In the genomic region with DNA sequence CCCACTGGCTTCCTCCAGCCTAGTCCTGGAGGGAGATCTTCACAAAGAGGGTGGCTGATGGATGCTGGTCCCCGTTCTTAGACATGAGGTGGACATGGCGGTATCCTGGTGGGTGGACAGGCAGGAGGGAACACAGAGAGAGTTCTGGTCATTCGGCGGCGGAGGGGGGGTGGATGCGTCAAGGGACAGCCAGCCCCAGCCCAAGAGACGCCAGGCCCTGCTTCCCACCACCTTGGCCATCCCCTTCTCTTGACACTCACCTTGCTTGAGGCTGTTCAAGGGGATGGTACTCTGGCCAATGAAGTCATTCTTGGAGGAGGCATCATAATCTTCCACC, we compare ENCODE assay signal across 20 cellular contexts. TPM values are rescaled to one million over a fixed set of nuclear protein-coding genes. Genes with fewer than 3 reads are reported as not detected.
DNase-seq lines count a peak whose midpoint lies in the region; ATAC-seq, FAIRE-seq and TF ChIP-seq lines count a peak whose summit lies in the region.
"Had no signal": no experiment of that assay in that cellular context is flagged by ENCODE, and none has a peak within 500 bp of the region (broad histone marks: within the 10 kb centered on the region; RNA-seq: fewer than 3 reads in every experiment).

No MANE protein-coding gene starts in this region.

- 95% methylated on average over 7 of the region's 7 CpGs for WGBS in right cardiac atrium
- 99% methylated on average over 7 of the region's 7 CpGs for WGBS in SK-N-SH (ENCODE audit: low lambda C conversion rate)
- WGBS in thyroid gland, 2 donors: 97 to 100% methylated on average over 2 to 7 of the region's 7 CpGs

- H3K79me2 ChIP-seq in osteoblast (ENCODE audit: insufficient read depth, low read length) (no peaks in the 10 kb centered on the region), SK-N-SH (ENCODE audit: insufficient read depth) (no peaks in the 10 kb centered on the region)

- no peaks in the 10 kb centered on the region for H3F3A ChIP-seq in SK-N-SH (replicated peaks; ENCODE audit: insufficient read depth)

- H3K9ac ChIP-seq in kidney (ENCODE audit: low read length in 2 of 2): no peak overlapping the region
- H3K9ac ChIP-seq in SK-N-SH: no peak overlapping the region
- H3K9ac ChIP-seq: BLaER1 had no signal

- H3K4me3 ChIP-seq in right cardiac atrium (ENCODE audit: low read length): no peak overlapping the region
- H3K4me3 ChIP-seq in right atrium auricular region: no peak overlapping the region
- H3K4me3 ChIP-seq in kidney (ENCODE audit: low read length in 2 of 2): no peak overlapping the region
- H3K4me3 ChIP-seq in osteoblast (ENCODE audit: insufficient read depth, low read length): no peak overlapping the region
- H3K4me3 ChIP-seq in SK-N-SH (ENCODE audit: low read depth in 2 of 2, low read length in 1 of 2): no peak overlapping the region
- H3K4me3 ChIP-seq in thyroid gland (replicated peaks in 1 of 3): no peak overlapping the region
- H3K4me3 ChIP-seq: BLaER1, GM23338 had no signal

- no peaks in the 10 kb centered on the region for H3K9me3 ChIP-seq in right cardiac atrium (ENCODE audit: control insufficient read depth, low read length)
- no peaks in the 10 kb centered on the region for H3K9me3 ChIP-seq in right atrium auricular region
- no peaks in the 10 kb centered on the region for H3K9me3 ChIP-seq in kidney (ENCODE audit: control insufficient read depth in 1 of 2, low read length in 2 of 2)
- no peaks in the 10 kb centered on the region for H3K9me3 ChIP-seq in osteoblast (ENCODE audit: low read depth, low read length)
- no peaks in the 10 kb centered on the region for H3K9me3 ChIP-seq in SK-N-SH
- H3K9me3 ChIP-seq in thyroid gland: no peaks in the 10 kb centered on the region
- H3K9me3 ChIP-seq: BLaER1 had no signal

- no peaks in the 10 kb centered on the region for H3K9me2 ChIP-seq in SK-N-SH

- H3K27me3 ChIP-seq in right cardiac atrium (ENCODE audit: control insufficient read depth, insufficient read depth) (no peaks in the 10 kb centered on the region), right atrium auricular region (no peaks in the 10 kb centered on the region), osteoblast (ENCODE audit: insufficient read depth, low read length) (no peaks in the 10 kb centered on the region), SK-N-SH (ENCODE audit: insufficient read depth) (no peaks in the 10 kb centered on the region), thyroid gland (no peaks in the 10 kb centered on the region)
- H3K27me3 ChIP-seq: BLaER1 had no signal

- intact Hi-C loops in right cardiac atrium (cut with DNase I) (no loop called here), kidney (cut with DNase I) (no loop called here), thyroid gland (cut with DNase I) (no loop called here)

- POLR2A ChIA-PET in RWPE1 (lab: Yijun Ruan, JAX; ENCODE audit: low non-redundant PET) (no interaction called here), SK-N-SH (lab: Yijun Ruan, JAX) (no interaction called here)

- no peak for TF ChIP-seq POLR2A in thyroid gland (IDR thresholded peaks at IDR 0.05)

- H3K36me3 ChIP-seq in right atrium auricular region (peaks cover 36% of the 10 kb centered on the region), kidney (ENCODE audit: control insufficient read depth in 1 of 2, insufficient read depth in 2 of 2, low read length in 2 of 2) (peaks cover 3 to 16% of the 10 kb centered on the region in 2 donors), osteoblast (ENCODE audit: insufficient read depth, low read length) (peaks cover 13% of the 10 kb centered on the region), SK-N-SH (replicated peaks in 1 of 2; ENCODE audit: control insufficient read depth in 1 of 2, insufficient read depth in 2 of 2, low read length in 1 of 2) (peaks cover 0 to 32% of the 10 kb centered on the region in 2 experiments), thyroid gland (peaks cover 10 to 13% of the 10 kb centered on the region in 2 donors)

- TF ChIP-seq CTCF in right atrium auricular region (IDR thresholded peaks at IDR 0.05) (no peak), RWPE1 (conservative IDR thresholded peaks at IDR 0.05; ENCODE audit: low read depth) (no peak), kidney (IDR thresholded peaks at IDR 0.05; ENCODE audit: borderline replicate concordance, extremely low read depth, insufficient read depth) (no peak), osteoblast (IDR thresholded peaks at IDR 0.05; ENCODE audit: extremely low read depth, low read depth, low read length) (no peak), SK-N-SH (IDR thresholded peaks at IDR 0.05) (no peak), thyroid gland (IDR thresholded peaks at IDR 0.05) (no peak)

- no peak for TF ChIP-seq EP300 in SK-N-SH (IDR thresholded peaks at IDR 0.05; ENCODE audit: borderline replicate concordance in 1 of 2, low read depth in 1 of 2, low read length in 1 of 2)

- DNase-seq in right cardiac atrium: peak; percentile 14 to 61 (median 47)
- DNase-seq in right atrium auricular region (ENCODE audit: low spot score): no peak
- no peak for DNase-seq in RWPE1 (ENCODE audit: low spot score)
- DNase-seq in kidney: peak; percentile 75
- DNase-seq in osteoblast (ENCODE audit: insufficient read length, low spot score, missing footprints): peak; percentile 54
- DNase-seq in SK-N-SH: no peak
- no peak for DNase-seq in NCI-H2029 treated with DMSO at 0.1 percent for 48 hours (lab: John Stamatoyannopoulos, UW)
- DNase-seq in thyroid gland: no peak
- DNase-seq: 8988T; Calu3; CD8-positive, alpha-beta T cell; DMS79 treated with DMSO at 0.1 percent for 48 hours; GF-D8; HCEC 1CT had no signal

- H3K4me2 ChIP-seq in osteoblast (ENCODE audit: insufficient read depth, low read length) (no peak overlapping the region), SK-N-SH (no peak overlapping the region)
- H3K4me2 ChIP-seq: BLaER1, GM23338 had no signal

- ATAC-seq in right cardiac atrium: no peak
- ATAC-seq: CD8-positive, alpha-beta T cell; GM23338 had no signal

- H3K4me1 ChIP-seq in right cardiac atrium (ENCODE audit: control insufficient read depth, insufficient read depth, low read length) (no peaks in the 10 kb centered on the region), right atrium auricular region (peaks cover 0 to 13% of the 10 kb centered on the region in 2 donors), kidney (ENCODE audit: control insufficient read depth in 1 of 2, insufficient read depth in 1 of 2, low read depth in 1 of 2, low read length in 2 of 2) (peaks cover 0 to 8% of the 10 kb centered on the region in 2 donors), osteoblast (ENCODE audit: insufficient read depth, low read length) (no peaks in the 10 kb centered on the region), SK-N-SH (ENCODE audit: control insufficient read depth in 1 of 2, insufficient read depth in 2 of 2, low read depth in 1 of 2, low read length in 1 of 2) (no peaks in the 10 kb centered on the region; a peak in 1 of 4 replicates), thyroid gland (peaks cover 20 to 27% of the 10 kb centered on the region in 2 donors)

- no peak for TF ChIP-seq RAD21 in SK-N-SH (IDR thresholded peaks at IDR 0.05; ENCODE audit: low read length)

- no peak overlapping the region for H2AFZ ChIP-seq in osteoblast (ENCODE audit: low read length)
- H2AFZ ChIP-seq in SK-N-SH (ENCODE audit: low read depth): no peak overlapping the region
- H2AFZ ChIP-seq: GM23338 had no signal

- H3K27ac ChIP-seq in right cardiac atrium (ENCODE audit: low read length) (no peak overlapping the region), right atrium auricular region (no peak overlapping the region), RWPE1 (peak overlapping the region; percentile 58), kidney (ENCODE audit: low read depth in 2 of 2, low read length in 2 of 2) (no peak overlapping the region), osteoblast (ENCODE audit: low read depth, low read length) (no peak overlapping the region), SK-N-SH (ENCODE audit: low read depth in 2 of 2, low read length in 1 of 2) (no peak overlapping the region), thyroid gland (no peak overlapping the region)
- H3K27ac ChIP-seq: BLaER1, HL-60 had no signal

- FAIRE-seq in kidney (lab: Jason Lieb, UNC): no peak
- FAIRE-seq: H54 had no signal

- CTCF ChIA-PET in RWPE1 (lab: Yijun Ruan, JAX) (no interaction called here), SK-N-SH (lab: Yijun Ruan, JAX) (no interaction called here)

- H4K20me1 ChIP-seq in osteoblast (ENCODE audit: insufficient read depth, low read length) (peaks cover 6% of the 10 kb centered on the region), SK-N-SH (ENCODE audit: insufficient read depth) (no peaks in the 10 kb centered on the region)

TF ChIP-seq in SK-N-SH, 30 proteins besides CTCF, POLR2A, EP300 and RAD21 (continues in another document):
- TF ChIP-seq TAF1 (IDR thresholded peaks at IDR 0.05; ENCODE audit: borderline replicate concordance, low read depth, low read length): no peak

RNA-seq across cellular contexts. Expression of a gene that starts 17.1 kb away (rescaled TPM):
- 1 to 10 TPM; 4.0 to 9.7 (median 8.8) TPM for total RNA-seq in right cardiac atrium
- 5.4 TPM for polyA plus RNA-seq in right cardiac atrium
- total RNA-seq in right atrium auricular region: 10 to 100 TPM in 1 of 2 donors, 1 to 10 TPM in 1; 4.2 to 12.2 TPM
- 7.6 TPM for total RNA-seq in kidney
- polyA plus RNA-seq in kidney (ENCODE audit: insufficient read depth, low read depth, low replicate concordance): 7.4 TPM
- total RNA-seq in osteoblast: 6.8 and 7.6 TPM in 2 replicates
- polyA plus RNA-seq in SK-N-SH (2012; rRNA removed): 8.6 and 8.8 TPM in 2 replicates
- 2.4 and 3.9 TPM in 2 replicates for polyA plus RNA-seq in SK-N-SH (2012; cell fraction: cytosol; rRNA removed)
- 28.7 and 29.0 TPM in 2 replicates for polyA plus RNA-seq in SK-N-SH (2012; cell fraction: nucleus; rRNA removed)
- 10 to 100 TPM in 2 of 4 donors, 1 to 10 TPM in 2; 5.5 to 13.0 (median 9.5) TPM for total RNA-seq in thyroid gland

RNA-seq across cellular contexts. Expression of a gene that starts 21.7 kb away (rescaled TPM):
- total RNA-seq in right cardiac atrium (10 to 100 TPM; 12.1 to 17.7 (median 15.2) TPM), right atrium auricular region (10 to 100 TPM in 1 of 2 donors, 1 to 10 TPM in 1; 8.7 to 15.5 TPM), kidney (50.0 TPM), osteoblast (23.2 and 23.6 TPM in 2 replicates), thyroid gland (10 to 100 TPM; 13.8 to 19.9 (median 16.0) TPM)
- polyA plus RNA-seq in right cardiac atrium (11.2 TPM), kidney (ENCODE audit: insufficient read depth, low read depth, low replicate concordance) (39.1 TPM), SK-N-SH (2012; rRNA removed) (15.2 and 20.2 TPM in 2 replicates)
- 7.3 and 10.6 TPM in 2 replicates for polyA plus RNA-seq in SK-N-SH (2012; cell fraction: cytosol; rRNA removed)
- polyA plus RNA-seq in SK-N-SH (2012; cell fraction: nucleus; rRNA removed): 65.0 and 85.7 TPM in 2 replicates

RNA-seq across cellular contexts. Expression of a gene that starts 31.3 kb away (rescaled TPM):
- total RNA-seq in right cardiac atrium (1 to 10 TPM in 1 of 4 donors, under 1 TPM in 3; 0.23 to 1.0 (median 0.61) TPM), right atrium auricular region (under 1 TPM; 0.22 to 0.35 TPM), kidney (3.3 TPM), osteoblast (under 0.01 and 0.29 TPM in 2 replicates), thyroid gland (1 to 10 TPM in 3 of 4 donors, under 1 TPM in 1; 0.44 to 1.7 (median 1.5) TPM)
- polyA plus RNA-seq in right cardiac atrium (0.48 TPM), kidney (ENCODE audit: insufficient read depth, low read depth, low replicate concordance) (0.52 TPM), SK-N-SH (2012; rRNA removed) (0.02 TPM in 1 of 2 replicates, not detected in the other)
- polyA plus RNA-seq in SK-N-SH (2012; cell fraction: cytosol; rRNA removed): not detected in 2 replicates
- polyA plus RNA-seq in SK-N-SH (2012; cell fraction: nucleus; rRNA removed): 0.01 TPM in 2 replicates
- total RNA-seq: A673, HT1080 had no signal

Comparison
In these comparisons a context has a peak if more than half of its experiments do, and no peak if none do; other contexts are left out.
1. DNase-seq: peak in right cardiac atrium (3 of 3), kidney (single experiment) and osteoblast (single experiment); none in right atrium auricular region (single experiment), RWPE1 (single experiment), SK-N-SH (single experiment), NCI-H2029 treated with DMSO at 0.1 percent for 48 hours (single experiment) and thyroid gland (0 of 2).